In genomic region chr21:33305344-33305671, GRCh38 we compare ENCODE assay signal across 1 cellular context.
TF ChIP-seq lines count a peak whose summit lies in the region.

No MANE protein-coding gene starts in this region.

TF ChIP-seq in HepG2, 621 proteins besides CTCF, POLR2A, EP300 and RAD21 (continues in another document):
- TF ChIP-seq TSC22D2 (CRISPR knock-in tag; IDR thresholded peaks at IDR 0.05; ENCODE audit: borderline replicate concordance), result no peak
- peak; percentile 58 for TF ChIP-seq HDAC1 (CRISPR knock-in tag; IDR thresholded peaks at IDR 0.05)
- TF ChIP-seq, protein P1, sequence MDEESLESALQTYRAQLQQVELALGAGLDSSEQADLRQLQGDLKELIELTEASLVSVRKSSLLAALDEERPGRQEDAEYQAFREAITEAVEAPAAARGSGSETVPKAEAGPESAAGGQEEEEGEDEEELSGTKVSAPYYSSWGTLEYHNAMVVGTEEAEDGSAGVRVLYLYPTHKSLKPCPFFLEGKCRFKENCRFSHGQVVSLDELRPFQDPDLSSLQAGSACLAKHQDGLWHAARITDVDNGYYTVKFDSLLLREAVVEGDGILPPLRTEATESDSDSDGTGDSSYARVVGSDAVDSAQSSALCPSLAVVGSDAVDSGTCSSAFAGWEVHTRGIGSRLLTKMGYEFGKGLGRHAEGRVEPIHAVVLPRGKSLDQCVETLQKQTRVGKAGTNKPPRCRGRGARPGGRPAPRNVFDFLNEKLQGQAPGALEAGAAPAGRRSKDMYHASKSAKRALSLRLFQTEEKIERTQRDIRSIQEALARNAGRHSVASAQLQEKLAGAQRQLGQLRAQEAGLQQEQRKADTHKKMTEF (CRISPR knock-in tag; IDR thresholded peaks at IDR 0.05), result peak; percentile 43; the same call in 1 of the 2 replicates
- no peak for TF ChIP-seq FOXA1 (IDR thresholded peaks at IDR 0.05)
- no peak for TF ChIP-seq FOXA1 (CRISPR knock-in tag; IDR thresholded peaks at IDR 0.05)
- TF ChIP-seq SCMH1 (CRISPR knock-in tag; IDR thresholded peaks at IDR 0.05; ENCODE audit: borderline replicate concordance), result no peak
- peak; percentile 76; the same call in 1 of the 2 replicates for TF ChIP-seq PPARG (CRISPR knock-in tag; conservative IDR thresholded peaks at IDR 0.05)
- peak; percentile 59; the same call in 1 of the 2 replicates for TF ChIP-seq HHEX (CRISPR knock-in tag; IDR thresholded peaks at IDR 0.05)
- TF ChIP-seq ZFX (CRISPR knock-in tag; IDR thresholded peaks at IDR 0.05; ENCODE audit: low read depth), result peak; percentile 12; the same call in 1 of the 2 replicates
- TF ChIP-seq FOXO1 (CRISPR knock-in tag; IDR thresholded peaks at IDR 0.05), result no peak
- no peak for TF ChIP-seq SOX13 (IDR thresholded peaks at IDR 0.05)
- TF ChIP-seq SOX13 (CRISPR knock-in tag; conservative IDR thresholded peaks at IDR 0.05 in 1 of 2, IDR thresholded peaks at IDR 0.05 in 1 of 2), result peak in 1 of 2 experiments; percentile 29; a peak in 1 of 4 replicates
- no peak for TF ChIP-seq SMAD1 (CRISPR knock-in tag; IDR thresholded peaks at IDR 0.05; ENCODE audit: borderline replicate concordance, low read depth)
- peak; percentile 42; the same call in 1 of the 2 replicates for TF ChIP-seq ELF1 (CRISPR knock-in tag; IDR thresholded peaks at IDR 0.05)
- peak; percentile 29; the same call in 1 of the 2 replicates for TF ChIP-seq HDAC2 (CRISPR knock-in tag; IDR thresholded peaks at IDR 0.05)
- peak; percentile 87 for TF ChIP-seq NR2F2 (IDR thresholded peaks at IDR 0.05; ENCODE audit: borderline replicate concordance, low read depth)
- peak; percentile 21; the same call in 1 of the 2 replicates for TF ChIP-seq TARDBP (CRISPR knock-in tag; IDR thresholded peaks at IDR 0.05)
- TF ChIP-seq ZNF770 (CRISPR knock-in tag; IDR thresholded peaks at IDR 0.05), result peak; percentile 62; the same call in 1 of the 2 replicates
- TF ChIP-seq CREB1 (IDR thresholded peaks at IDR 0.05), result no peak
- peak; percentile 61; the same call in 1 of the 2 replicates for TF ChIP-seq CREB1 (CRISPR knock-in tag; IDR thresholded peaks at IDR 0.05)
- peak; percentile 53 for TF ChIP-seq HNF4G (IDR thresholded peaks at IDR 0.05; ENCODE audit: borderline replicate concordance, low read depth, low read length)
- TF ChIP-seq HNF4G (CRISPR knock-in tag; IDR thresholded peaks at IDR 0.05; ENCODE audit: borderline replicate concordance, low read depth), result peak; percentile 59; the same call in 1 of the 2 replicates
- TF ChIP-seq, protein P2, sequence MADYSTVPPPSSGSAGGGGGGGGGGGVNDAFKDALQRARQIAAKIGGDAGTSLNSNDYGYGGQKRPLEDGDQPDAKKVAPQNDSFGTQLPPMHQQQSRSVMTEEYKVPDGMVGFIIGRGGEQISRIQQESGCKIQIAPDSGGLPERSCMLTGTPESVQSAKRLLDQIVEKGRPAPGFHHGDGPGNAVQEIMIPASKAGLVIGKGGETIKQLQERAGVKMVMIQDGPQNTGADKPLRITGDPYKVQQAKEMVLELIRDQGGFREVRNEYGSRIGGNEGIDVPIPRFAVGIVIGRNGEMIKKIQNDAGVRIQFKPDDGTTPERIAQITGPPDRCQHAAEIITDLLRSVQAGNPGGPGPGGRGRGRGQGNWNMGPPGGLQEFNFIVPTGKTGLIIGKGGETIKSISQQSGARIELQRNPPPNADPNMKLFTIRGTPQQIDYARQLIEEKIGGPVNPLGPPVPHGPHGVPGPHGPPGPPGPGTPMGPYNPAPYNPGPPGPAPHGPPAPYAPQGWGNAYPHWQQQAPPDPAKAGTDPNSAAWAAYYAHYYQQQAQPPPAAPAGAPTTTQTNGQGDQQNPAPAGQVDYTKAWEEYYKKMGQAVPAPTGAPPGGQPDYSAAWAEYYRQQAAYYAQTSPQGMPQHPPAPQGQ (CRISPR knock-in tag; IDR thresholded peaks at IDR 0.05; ENCODE audit: borderline replicate concordance), result no peak
- no peak for TF ChIP-seq HOMEZ (CRISPR knock-in tag; IDR thresholded peaks at IDR 0.05; ENCODE audit: low read depth)
- TF ChIP-seq ZIK1 (CRISPR knock-in tag; IDR thresholded peaks at IDR 0.05; ENCODE audit: borderline replicate concordance, low read depth), result no peak
- no peak for TF ChIP-seq ZNF616 (CRISPR knock-in tag; IDR thresholded peaks at IDR 0.05; ENCODE audit: low read depth)
- TF ChIP-seq, protein P3, sequence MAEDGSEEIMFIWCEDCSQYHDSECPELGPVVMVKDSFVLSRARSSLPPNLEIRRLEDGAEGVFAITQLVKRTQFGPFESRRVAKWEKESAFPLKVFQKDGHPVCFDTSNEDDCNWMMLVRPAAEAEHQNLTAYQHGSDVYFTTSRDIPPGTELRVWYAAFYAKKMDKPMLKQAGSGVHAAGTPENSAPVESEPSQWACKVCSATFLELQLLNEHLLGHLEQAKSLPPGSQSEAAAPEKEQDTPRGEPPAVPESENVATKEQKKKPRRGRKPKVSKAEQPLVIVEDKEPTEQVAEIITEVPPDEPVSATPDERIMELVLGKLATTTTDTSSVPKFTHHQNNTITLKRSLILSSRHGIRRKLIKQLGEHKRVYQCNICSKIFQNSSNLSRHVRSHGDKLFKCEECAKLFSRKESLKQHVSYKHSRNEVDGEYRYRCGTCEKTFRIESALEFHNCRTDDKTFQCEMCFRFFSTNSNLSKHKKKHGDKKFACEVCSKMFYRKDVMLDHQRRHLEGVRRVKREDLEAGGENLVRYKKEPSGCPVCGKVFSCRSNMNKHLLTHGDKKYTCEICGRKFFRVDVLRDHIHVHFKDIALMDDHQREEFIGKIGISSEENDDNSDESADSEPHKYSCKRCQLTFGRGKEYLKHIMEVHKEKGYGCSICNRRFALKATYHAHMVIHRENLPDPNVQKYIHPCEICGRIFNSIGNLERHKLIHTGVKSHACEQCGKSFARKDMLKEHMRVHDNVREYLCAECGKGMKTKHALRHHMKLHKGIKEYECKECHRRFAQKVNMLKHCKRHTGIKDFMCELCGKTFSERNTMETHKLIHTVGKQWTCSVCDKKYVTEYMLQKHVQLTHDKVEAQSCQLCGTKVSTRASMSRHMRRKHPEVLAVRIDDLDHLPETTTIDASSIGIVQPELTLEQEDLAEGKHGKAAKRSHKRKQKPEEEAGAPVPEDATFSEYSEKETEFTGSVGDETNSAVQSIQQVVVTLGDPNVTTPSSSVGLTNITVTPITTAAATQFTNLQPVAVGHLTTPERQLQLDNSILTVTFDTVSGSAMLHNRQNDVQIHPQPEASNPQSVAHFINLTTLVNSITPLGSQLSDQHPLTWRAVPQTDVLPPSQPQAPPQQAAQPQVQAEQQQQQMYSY (CRISPR knock-in tag; IDR thresholded peaks at IDR 0.05), result no peak
- TF ChIP-seq RXRA (CRISPR knock-in tag; IDR thresholded peaks at IDR 0.05), result peak; percentile 46; the same call in 1 of the 2 replicates
- no peak for TF ChIP-seq ASH2L (IDR thresholded peaks at IDR 0.05; ENCODE audit: insufficient read length, low read depth, low read length)
- peak; percentile 64 for TF ChIP-seq ONECUT2 (CRISPR knock-in tag; IDR thresholded peaks at IDR 0.05)
- no peak for TF ChIP-seq MTF1 (CRISPR knock-in tag; IDR thresholded peaks at IDR 0.05)
- TF ChIP-seq MED1 (CRISPR knock-in tag; IDR thresholded peaks at IDR 0.05), result peak; percentile 60
- TF ChIP-seq ZBTB20 (CRISPR knock-in tag; IDR thresholded peaks at IDR 0.05; ENCODE audit: borderline replicate concordance, low read depth), result 0 out of 2 replicates have a peak, but pooled peaks have one; percentile 14
- TF ChIP-seq ZNF710 (CRISPR knock-in tag; IDR thresholded peaks at IDR 0.05; ENCODE audit: borderline replicate concordance), result no peak
- no peak for TF ChIP-seq LCORL (IDR thresholded peaks at IDR 0.05)
- peak; percentile 28; the same call in 1 of the 2 replicates for TF ChIP-seq LCORL (CRISPR knock-in tag; IDR thresholded peaks at IDR 0.05)
- TF ChIP-seq PHB2 (IDR thresholded peaks at IDR 0.05; ENCODE audit: partially characterized antibody), result no peak
- TF ChIP-seq GATA4 (IDR thresholded peaks at IDR 0.05; ENCODE audit: borderline replicate concordance, low read depth), result no peak
- TF ChIP-seq, protein P4, sequence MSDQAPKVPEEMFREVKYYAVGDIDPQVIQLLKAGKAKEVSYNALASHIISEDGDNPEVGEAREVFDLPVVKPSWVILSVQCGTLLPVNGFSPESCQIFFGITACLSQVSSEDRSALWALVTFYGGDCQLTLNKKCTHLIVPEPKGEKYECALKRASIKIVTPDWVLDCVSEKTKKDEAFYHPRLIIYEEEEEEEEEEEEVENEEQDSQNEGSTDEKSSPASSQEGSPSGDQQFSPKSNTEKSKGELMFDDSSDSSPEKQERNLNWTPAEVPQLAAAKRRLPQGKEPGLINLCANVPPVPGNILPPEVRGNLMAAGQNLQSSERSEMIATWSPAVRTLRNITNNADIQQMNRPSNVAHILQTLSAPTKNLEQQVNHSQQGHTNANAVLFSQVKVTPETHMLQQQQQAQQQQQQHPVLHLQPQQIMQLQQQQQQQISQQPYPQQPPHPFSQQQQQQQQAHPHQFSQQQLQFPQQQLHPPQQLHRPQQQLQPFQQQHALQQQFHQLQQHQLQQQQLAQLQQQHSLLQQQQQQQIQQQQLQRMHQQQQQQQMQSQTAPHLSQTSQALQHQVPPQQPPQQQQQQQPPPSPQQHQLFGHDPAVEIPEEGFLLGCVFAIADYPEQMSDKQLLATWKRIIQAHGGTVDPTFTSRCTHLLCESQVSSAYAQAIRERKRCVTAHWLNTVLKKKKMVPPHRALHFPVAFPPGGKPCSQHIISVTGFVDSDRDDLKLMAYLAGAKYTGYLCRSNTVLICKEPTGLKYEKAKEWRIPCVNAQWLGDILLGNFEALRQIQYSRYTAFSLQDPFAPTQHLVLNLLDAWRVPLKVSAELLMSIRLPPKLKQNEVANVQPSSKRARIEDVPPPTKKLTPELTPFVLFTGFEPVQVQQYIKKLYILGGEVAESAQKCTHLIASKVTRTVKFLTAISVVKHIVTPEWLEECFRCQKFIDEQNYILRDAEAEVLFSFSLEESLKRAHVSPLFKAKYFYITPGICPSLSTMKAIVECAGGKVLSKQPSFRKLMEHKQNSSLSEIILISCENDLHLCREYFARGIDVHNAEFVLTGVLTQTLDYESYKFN (CRISPR knock-in tag; conservative IDR thresholded peaks at IDR 0.05), result peak; percentile 91
- TF ChIP-seq SSRP1 (CRISPR knock-in tag; IDR thresholded peaks at IDR 0.05), result no peak
- TF ChIP-seq, protein P5, sequence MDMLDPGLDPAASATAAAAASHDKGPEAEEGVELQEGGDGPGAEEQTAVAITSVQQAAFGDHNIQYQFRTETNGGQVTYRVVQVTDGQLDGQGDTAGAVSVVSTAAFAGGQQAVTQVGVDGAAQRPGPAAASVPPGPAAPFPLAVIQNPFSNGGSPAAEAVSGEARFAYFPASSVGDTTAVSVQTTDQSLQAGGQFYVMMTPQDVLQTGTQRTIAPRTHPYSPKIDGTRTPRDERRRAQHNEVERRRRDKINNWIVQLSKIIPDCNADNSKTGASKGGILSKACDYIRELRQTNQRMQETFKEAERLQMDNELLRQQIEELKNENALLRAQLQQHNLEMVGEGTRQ (IDR thresholded peaks at IDR 0.05; ENCODE audit: low read depth, low read length), result no peak
- TF ChIP-seq, protein P5 (CRISPR knock-in tag; IDR thresholded peaks at IDR 0.05; ENCODE audit: borderline replicate concordance), result no peak
- TF ChIP-seq TOPORS (CRISPR knock-in tag; IDR thresholded peaks at IDR 0.05), result no peak
- no peak for TF ChIP-seq GLI4 (CRISPR knock-in tag; IDR thresholded peaks at IDR 0.05; ENCODE audit: borderline replicate concordance)
